In the genomic region with DNA sequence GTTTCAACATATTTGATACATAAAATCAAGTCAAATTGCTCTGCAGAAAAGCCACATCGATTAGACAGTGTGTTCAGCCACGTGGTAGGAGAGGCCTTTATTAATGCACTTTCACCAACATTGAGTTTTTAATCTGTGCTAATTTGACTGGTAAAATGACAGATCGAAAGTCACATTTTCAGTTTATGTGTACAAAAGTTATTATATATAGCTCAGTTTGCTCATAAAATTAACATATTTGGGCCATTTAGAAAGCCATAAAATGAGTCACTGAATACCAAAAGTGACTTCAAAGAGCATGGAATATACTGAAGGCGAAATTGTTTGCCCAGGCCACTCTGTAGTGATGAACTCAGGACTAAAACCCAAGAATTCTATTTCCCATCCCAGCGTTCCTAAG, we compare ENCODE assay signal across 19 cellular contexts. TPM values are rescaled to one million over a fixed set of nuclear protein-coding genes. Genes with fewer than 3 reads are reported as not detected.
DNase-seq lines count a peak whose midpoint lies in the region; ATAC-seq and TF ChIP-seq lines count a peak whose summit lies in the region.
"Had no signal": no experiment of that assay in that cellular context is flagged by ENCODE, and none has a peak within 500 bp of the region (broad histone marks: within the 10 kb centered on the region; RNA-seq: fewer than 3 reads in every experiment).

No MANE protein-coding gene starts in this region.

- DNase-seq in PC-3 (no peak), NCI-H1930 (lab: John Stamatoyannopoulos, UW) (no peak), HEK293T (ENCODE audit: extremely low spot score) (no peak), left cardiac atrium (no peak)
- no peak for DNase-seq in stimulated activated CD8-positive, alpha-beta memory T cell treated with anti-CD3 and anti-CD28 coated beads, Interleukin-4, amount 100 ng/mL, for 48 hours
- DNase-seq: AML-193, DMS79, HCEC 1CT, NCI-H1105, NCI-H1694, NCI-H2107, NCI-H510A, NCI-H774, SIG-M5 had no signal

- H2AFZ ChIP-seq in PC-3 (ENCODE audit: low read length), result no peak overlapping the region

- H3F3A ChIP-seq in PC-3 (ENCODE audit: low read length, unreplicated experiment), result no peaks in the 10 kb centered on the region

- intact Hi-C loops in PC-3 (cut with micrococcal nuclease) (no loop called here), left cardiac atrium (cut with DNase I) (no loop called here)

- no peak overlapping the region for H3K9ac ChIP-seq in PC-3 (ENCODE audit: low read length)

- BruUV-seq in PC-3 (replicated peaks; lab: Mats Ljungman, UMichigan), result no TSS peak

- H3K4me2 ChIP-seq in PC-3 (ENCODE audit: low read length), result no peak overlapping the region

- no peaks in the 10 kb centered on the region for H3K4me1 ChIP-seq in PC-3 (ENCODE audit: insufficient read depth, low read length)

- H3K36me3 ChIP-seq in PC-3 (ENCODE audit: low read depth, low read length), result no peaks in the 10 kb centered on the region

- TF ChIP-seq CTCF in PC-3 (conservative IDR thresholded peaks at IDR 0.05; ENCODE audit: low read depth, low read length), result no peak

- no peaks in the 10 kb centered on the region for H3K9me2 ChIP-seq in PC-3 (replicated peaks; ENCODE audit: low read length)

- POLR2A ChIA-PET in PC-3 (lab: Charles Lee; ENCODE audit: unreplicated experiment) (no interaction called here), HEK293T (lab: Yijun Ruan, JAX) (no interaction called here)

- no peaks in the 10 kb centered on the region for H3K9me3 ChIP-seq in PC-3 (ENCODE audit: low read length)

- H4K20me1 ChIP-seq in PC-3 (ENCODE audit: low read length), result no peaks in the 10 kb centered on the region

- no peaks in the 10 kb centered on the region for H3K27me3 ChIP-seq in PC-3 (ENCODE audit: low read length)

- no peak overlapping the region for H3K4me3 ChIP-seq in PC-3 (ENCODE audit: low read length)

- CTCF ChIA-PET in PC-3 (lab: Charles Lee) (no interaction called here), HEK293T (lab: Yijun Ruan, JAX) (no interaction called here)

- H3K27ac ChIP-seq in PC-3 (ENCODE audit: low read length), result no peak overlapping the region
- H3K27ac ChIP-seq: C4-2B, RWPE1 had no signal

- ATAC-seq in GM18861 (IDR thresholded peaks at IDR 0.05; ENCODE audit: unreplicated experiment), result peak; percentile 45
- peak; percentile 53 for ATAC-seq in HG02610 (IDR thresholded peaks at IDR 0.05; ENCODE audit: unreplicated experiment)
- 0 out of 2 replicates have a peak, but pooled peaks have one; percentile 22 for ATAC-seq in PC-3
- no peak for ATAC-seq in left cardiac atrium

- H3K79me2 ChIP-seq in PC-3 (ENCODE audit: low read length), result no peaks in the 10 kb centered on the region

TF ChIP-seq in HEK293T, 16 proteins besides CTCF, POLR2A, EP300 and RAD21:
- no peak for TF ChIP-seq ELF4 (IDR thresholded peaks at IDR 0.05)
- TF ChIP-seq FOXK2 (IDR thresholded peaks at IDR 0.05), result no peak
- no peak for TF ChIP-seq NFRKB (IDR thresholded peaks at IDR 0.05)
- no peak for TF ChIP-seq HDGF (IDR thresholded peaks at IDR 0.05; ENCODE audit: borderline replicate concordance)
- no peak for TF ChIP-seq ARNT (IDR thresholded peaks at IDR 0.05)
- TF ChIP-seq SP1 (IDR thresholded peaks at IDR 0.05), result no peak
- no peak for TF ChIP-seq LEF1 (IDR thresholded peaks at IDR 0.05; ENCODE audit: borderline replicate concordance)
- TF ChIP-seq FOXA1 (IDR thresholded peaks at IDR 0.05), result no peak
- no peak for TF ChIP-seq CTBP1 (IDR thresholded peaks at IDR 0.05; ENCODE audit: borderline replicate concordance)

RNA-seq across cellular contexts. Expression of a gene that starts 26.1 kb away (rescaled TPM):
- total RNA-seq in PC-3 (2014; rRNA removed) (not detected in 2 replicates), left cardiac atrium (not detected)
- total RNA-seq: LHCN-M2 had no signal

Comparison
In these comparisons a context has a peak if more than half of its experiments do, and no peak if none do; other contexts are left out.
1. ATAC-seq: peak in GM18861 (single experiment), HG02610 (single experiment) and PC-3 (single experiment); none in left cardiac atrium (0 of 2).